1 cellular context compared by ENCODE assay signal in the genomic region with DNA sequence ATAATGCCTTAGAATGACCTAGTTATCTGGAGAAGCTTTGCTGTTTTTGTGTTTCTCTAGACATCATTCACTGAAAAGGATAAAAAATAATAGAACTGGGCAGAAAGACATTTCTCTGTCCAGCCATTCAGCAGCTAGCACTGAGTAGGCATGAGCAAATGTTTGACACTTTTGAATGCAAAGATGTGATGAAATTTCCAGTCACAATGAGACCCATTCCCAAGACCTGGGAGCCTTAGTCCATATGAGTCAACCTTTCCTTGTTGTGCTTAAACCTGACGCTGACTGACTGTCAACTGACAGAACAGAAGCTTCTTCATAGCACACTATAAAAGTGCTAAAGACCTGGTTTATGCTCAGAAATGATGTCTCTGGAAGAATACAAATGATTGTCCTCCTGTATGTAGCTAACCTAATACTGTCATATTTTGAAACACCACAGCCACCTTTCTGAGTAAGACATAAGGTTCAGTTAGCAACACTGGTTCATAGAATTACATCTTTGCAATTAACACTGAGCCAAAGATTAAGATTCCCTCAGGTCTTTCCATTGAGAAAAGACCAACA.
TF ChIP-seq lines count a peak whose summit lies in the region.

No MANE protein-coding gene starts in this region.

TF ChIP-seq in GM12878, 131 proteins besides CTCF, POLR2A, EP300 and RAD21 (continued from another document):
- TF ChIP-seq, protein P1, sequence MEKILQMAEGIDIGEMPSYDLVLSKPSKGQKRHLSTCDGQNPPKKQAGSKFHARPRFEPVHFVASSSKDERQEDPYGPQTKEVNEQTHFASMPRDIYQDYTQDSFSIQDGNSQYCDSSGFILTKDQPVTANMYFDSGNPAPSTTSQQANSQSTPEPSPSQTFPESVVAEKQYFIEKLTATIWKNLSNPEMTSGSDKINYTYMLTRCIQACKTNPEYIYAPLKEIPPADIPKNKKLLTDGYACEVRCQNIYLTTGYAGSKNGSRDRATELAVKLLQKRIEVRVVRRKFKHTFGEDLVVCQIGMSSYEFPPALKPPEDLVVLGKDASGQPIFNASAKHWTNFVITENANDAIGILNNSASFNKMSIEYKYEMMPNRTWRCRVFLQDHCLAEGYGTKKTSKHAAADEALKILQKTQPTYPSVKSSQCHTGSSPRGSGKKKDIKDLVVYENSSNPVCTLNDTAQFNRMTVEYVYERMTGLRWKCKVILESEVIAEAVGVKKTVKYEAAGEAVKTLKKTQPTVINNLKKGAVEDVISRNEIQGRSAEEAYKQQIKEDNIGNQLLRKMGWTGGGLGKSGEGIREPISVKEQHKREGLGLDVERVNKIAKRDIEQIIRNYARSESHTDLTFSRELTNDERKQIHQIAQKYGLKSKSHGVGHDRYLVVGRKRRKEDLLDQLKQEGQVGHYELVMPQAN (conservative IDR thresholded peaks at IDR 0.05) = no peak
- 0 out of 2 replicates have a peak, but pooled peaks have one; percentile 16 for TF ChIP-seq FOXK2 (IDR thresholded peaks at IDR 0.05)
- TF ChIP-seq BCL3 (IDR thresholded peaks at IDR 0.05; ENCODE audit: borderline replicate concordance, insufficient read depth, low read depth, low read length, poor library complexity, severe bottlenecking) = peak; percentile 63
